8 cellular contexts compared by ENCODE assay signal in genomic region chr1:225896937-225897549, GRCh38. TPM values are rescaled to one million over a fixed set of nuclear protein-coding genes. Genes with fewer than 3 reads are reported as not detected.
DNase-seq lines count a peak whose midpoint lies in the region; ATAC-seq and TF ChIP-seq lines count a peak whose summit lies in the region.

No MANE protein-coding gene starts in this region.

- peak overlapping the region; percentile 11 to 16 for H3K9ac ChIP-seq in duodenal mucosa (ENCODE audit: low read depth in 1 of 2, low read length in 2 of 2)

- no peaks in the 10 kb centered on the region for H3K27me3 Mint-ChIP-seq in CD8-positive, alpha-beta T cell (ENCODE audit: low read depth)
- H3K27me3 Mint-ChIP-seq in activated B cell treated with CpG ODN at 0.5 μM for 24 hours: no peaks in the 10 kb centered on the region

- H3K9me3 ChIP-seq in CD8-positive, alpha-beta T cell (ENCODE audit: low read length): no peaks in the 10 kb centered on the region
- no peaks in the 10 kb centered on the region for H3K9me3 ChIP-seq in duodenal mucosa (ENCODE audit: control insufficient read depth in 1 of 2, low read length in 2 of 2)

- H3K4me1 ChIP-seq in CD8-positive, alpha-beta T cell (ENCODE audit: insufficient read depth, low read length): peaks cover 42% of the 10 kb centered on the region
- H3K4me1 ChIP-seq in duodenal mucosa (ENCODE audit: control insufficient read depth in 1 of 2, insufficient read depth in 2 of 2, low read length in 2 of 2): peaks cover 9 to 17% of the 10 kb centered on the region in 2 donors

- no peak for TF ChIP-seq POLR2A in erythroblast (IDR thresholded peaks at IDR 0.05; ENCODE audit: low read length)

- peak; percentile 46 to 81 (median 64) for DNase-seq in CD8-positive, alpha-beta T cell
- DNase-seq in activated B cell treated with CpG ODN at 0.5 μM for 24 hours (peak; percentile 34), T1000 (lab: John Stamatoyannopoulos, UW) (no peak), erythroblast (lab: John Stamatoyannopoulos, UW) (no peak)
- DNase-seq in stimulated activated CD4-positive, alpha-beta T cell treated with anti-CD3 and anti-CD28 coated beads, Interleukin-4, amount 100 ng/mL, for 4 hours: peak; percentile 17 to 71

- H3K27ac ChIP-seq in CD8-positive, alpha-beta T cell (ENCODE audit: low read depth, low read length): peak overlapping the region; percentile 72
- H3K27ac ChIP-seq in duodenal mucosa (ENCODE audit: low read depth, low read length): no peak overlapping the region

- TF ChIP-seq CTCF in CD8-positive, alpha-beta T cell (IDR thresholded peaks at IDR 0.05): no peak
- no peak for TF ChIP-seq CTCF in activated B cell treated with CpG ODN at 0.5 μM for 24 hours (IDR thresholded peaks at IDR 0.05)

- H3K9me3 Mint-ChIP-seq in CD8-positive, alpha-beta T cell: no peaks in the 10 kb centered on the region
- no peaks in the 10 kb centered on the region for H3K9me3 Mint-ChIP-seq in activated B cell treated with CpG ODN at 0.5 μM for 24 hours

- H3K4me3 Mint-ChIP-seq in CD8-positive, alpha-beta T cell: peak overlapping the region; percentile 74
- H3K4me3 Mint-ChIP-seq in activated B cell treated with CpG ODN at 0.5 μM for 24 hours: peak overlapping the region; percentile 48

- peak overlapping the region; percentile 38 for H3K4me3 ChIP-seq in CD8-positive, alpha-beta T cell (ENCODE audit: low read depth, low read length)
- no peak overlapping the region for H3K4me3 ChIP-seq in duodenal mucosa (ENCODE audit: low read depth in 1 of 2, low read length in 2 of 2)

- ATAC-seq in CD8-positive, alpha-beta T cell: peak; percentile 90
- ATAC-seq in GM19468 (IDR thresholded peaks at IDR 0.05; ENCODE audit: extremely low read depth, unreplicated experiment): peak; percentile 100
- ATAC-seq in HG03520 (IDR thresholded peaks at IDR 0.05; ENCODE audit: unreplicated experiment): peak; percentile 100
- peak; percentile 99 for ATAC-seq in activated B cell treated with CpG ODN at 0.5 μM for 24 hours (ENCODE audit: low read depth)

- peak overlapping the region; percentile 99 for H3K27ac Mint-ChIP-seq in CD8-positive, alpha-beta T cell
- H3K27ac Mint-ChIP-seq in activated B cell treated with CpG ODN at 0.5 μM for 24 hours: peak overlapping the region; percentile 95

- intact Hi-C loops in CD8-positive, alpha-beta T cell (cut with DNase I, micrococcal nuclease): loop anchor here (1.0 to 2.0 kb wide), 6 partner anchors 14 to 120 kb away; partner anchors contain the start of genes PYCR2 (in 2 of the 2), TMEM63A (in 2 of the 2) and SRP9 (in 1 of the 2)
- intact Hi-C loops in activated B cell treated with CpG ODN at 0.5 μM for 24 hours (cut with micrococcal nuclease): loop anchor here (1.0 kb wide), 4 partner anchors 15 to 422 kb away; partner anchors contain the start of genes SRP9 and TMEM63A

- H3K36me3 ChIP-seq in CD8-positive, alpha-beta T cell (ENCODE audit: insufficient read depth, low read length): no peaks in the 10 kb centered on the region
- no peaks in the 10 kb centered on the region for H3K36me3 ChIP-seq in duodenal mucosa (ENCODE audit: control insufficient read depth in 1 of 2, insufficient read depth in 2 of 2, low read length in 2 of 2)

- H3K27me3 ChIP-seq in CD8-positive, alpha-beta T cell (ENCODE audit: insufficient read depth, low read length): no peaks in the 10 kb centered on the region
- no peaks in the 10 kb centered on the region for H3K27me3 ChIP-seq in duodenal mucosa (ENCODE audit: control insufficient read depth in 1 of 2, insufficient read depth in 2 of 2, low read length in 2 of 2)

- H3K36me3 Mint-ChIP-seq in CD8-positive, alpha-beta T cell: no peaks in the 10 kb centered on the region
- H3K36me3 Mint-ChIP-seq in activated B cell treated with CpG ODN at 0.5 μM for 24 hours (ENCODE audit: low read depth): no peaks in the 10 kb centered on the region

- peaks cover 56% of the 10 kb centered on the region for H3K4me1 Mint-ChIP-seq in CD8-positive, alpha-beta T cell (ENCODE audit: low read depth)
- peaks cover 37% of the 10 kb centered on the region for H3K4me1 Mint-ChIP-seq in activated B cell treated with CpG ODN at 0.5 μM for 24 hours

- POLR2A ChIA-PET in CD8-positive, alpha-beta T cell (lab: Charles Lee): interaction anchor here (0.6 to 7.7 kb wide), 24 partner anchors 8 to 511 kb away, joined by 3 to 148 read pairs (median 4); partner anchors contain the start of genes LEFTY1, PARP1, PYCR2 and SDE2
- POLR2A ChIA-PET in activated B cell treated with CpG ODN at 0.5 μM for 24 hours (lab: Charles Lee): interaction anchor here (0.6 to 7.5 kb wide), 11 partner anchors 8 to 430 kb away, joined by 3 to 93 read pairs (median 6); partner anchors contain the start of genes H3-3A, LEFTY1, PYCR2 and SDE2

- CTCF ChIA-PET in CD8-positive, alpha-beta T cell (lab: Charles Lee): interaction anchor here (0.9 to 3.5 kb wide), 8 partner anchors 8 to 89 kb away, joined by 3 to 21 read pairs (median 6); partner anchors contain the start of genes LEFTY1 and TMEM63A
- CTCF ChIA-PET in activated B cell treated with CpG ODN at 0.5 μM for 24 hours (lab: Charles Lee): interaction anchor here (1.0 to 2.2 kb wide), 6 partner anchors 14 to 422 kb away, joined by 3 to 10 read pairs (median 4); partner anchors contain the start of genes SRP9 and TMEM63A

RNA-seq across cellular contexts. Expression of gene LEFTY1, which starts 8.1 kb away (rescaled TPM):
- not detected for total RNA-seq in CD8-positive, alpha-beta T cell
- not detected in 2 replicates for total RNA-seq in activated B cell treated with CpG ODN at 0.5 μM for 24 hours

RNA-seq across cellular contexts. Expression of gene TMEM63A, which starts 14.9 kb away (rescaled TPM):
- 100 to 1,000 TPM; 132 to 144 TPM for total RNA-seq in CD8-positive, alpha-beta T cell
- 54.8 and 74.5 TPM in 2 replicates for total RNA-seq in activated B cell treated with CpG ODN at 0.5 μM for 24 hours

RNA-seq across cellular contexts. Expression of gene PYCR2, which starts 27.0 kb away (rescaled TPM):
- 10 to 100 TPM; 27.3 to 30.6 TPM for total RNA-seq in CD8-positive, alpha-beta T cell
- 109 and 110 TPM in 2 replicates for total RNA-seq in activated B cell treated with CpG ODN at 0.5 μM for 24 hours

RNA-seq across cellular contexts. Expression of gene LEFTY2, which starts 44.0 kb away (rescaled TPM):
- total RNA-seq in CD8-positive, alpha-beta T cell: not detected
- not detected in 2 replicates for total RNA-seq in activated B cell treated with CpG ODN at 0.5 μM for 24 hours

Comparison
In these comparisons a context has a peak if more than half of its experiments do, and no peak if none do; other contexts are left out.
1. DNase-seq: peak in CD8-positive, alpha-beta T cell (7 of 7), activated B cell treated with CpG ODN at 0.5 μM for 24 hours (single experiment) and stimulated activated CD4-positive, alpha-beta T cell treated with anti-CD3 and anti-CD28 coated beads, Interleukin-4, amount 100 ng/mL, for 4 hours (2 of 2); none in T1000 (single experiment) and erythroblast (0 of 2).
2. Peak in every context shown above with its lines, with median percentiles within 50 percentile points of each other: ATAC-seq.